8 cellular contexts compared by ENCODE assay signal in genomic region chr3:179961081-179962078, GRCh38.
DNase-seq lines count a peak whose midpoint lies in the region; ATAC-seq and TF ChIP-seq lines count a peak whose summit lies in the region.

No MANE protein-coding gene starts in this region.

- H3K27ac ChIP-seq in ascending aorta, result no peak overlapping the region

- TF ChIP-seq CTCF in ascending aorta (IDR thresholded peaks at IDR 0.05), result no peak

- H3K9me3 ChIP-seq in ascending aorta, result no peaks in the 10 kb centered on the region

- no peaks in the 10 kb centered on the region for H3K4me1 ChIP-seq in ascending aorta

- intact Hi-C loops in ascending aorta (cut with DNase I), result no loop called here

- no peak overlapping the region for H3K4me3 ChIP-seq in ascending aorta

- no peaks in the 10 kb centered on the region for H3K36me3 ChIP-seq in ascending aorta

- H3K27me3 ChIP-seq in ascending aorta, result no peaks in the 10 kb centered on the region

- peak; percentile 84 for DNase-seq in NCI-H82 treated with DMSO at 0.1 percent for 48 hours (lab: John Stamatoyannopoulos, UW; ENCODE audit: unreplicated experiment)
- no peak for DNase-seq in SKM-1 treated with dmso at 0.1 percent for 144 hours (lab: John Stamatoyannopoulos, UW; ENCODE audit: unreplicated experiment)
- DNase-seq in SW480 (ENCODE audit: low spot score), result no peak
- no peak for DNase-seq in ascending aorta (ENCODE audit: low spot score in 2 of 2)
- no peak for DNase-seq in NK-92 (lab: John Stamatoyannopoulos, UW; ENCODE audit: unreplicated experiment)

- ATAC-seq in GM18498 (IDR thresholded peaks at IDR 0.05; ENCODE audit: unreplicated experiment) (peak; percentile 65), GM21390 (IDR thresholded peaks at IDR 0.05; ENCODE audit: unreplicated experiment) (peak; percentile 65), HG03196 (IDR thresholded peaks at IDR 0.05; ENCODE audit: unreplicated experiment) (peak; percentile 85)
